8 cellular contexts compared by ENCODE assay signal in genomic region chr14:99737451-99737951, GRCh38. TPM values are rescaled to one million over a fixed set of nuclear protein-coding genes. Genes with fewer than 3 reads are reported as not detected.
DNase-seq lines count a peak whose midpoint lies in the region; ATAC-seq and TF ChIP-seq lines count a peak whose summit lies in the region.

No MANE protein-coding gene starts in this region.

- H3K4me1 ChIP-seq in IMR-90 (ENCODE audit: control insufficient read depth, insufficient read depth, low read length) = peaks cover 9% of the 10 kb centered on the region
- peaks cover 79% of the 10 kb centered on the region for H3K4me1 ChIP-seq in stomach smooth muscle (ENCODE audit: control insufficient read depth, insufficient read depth, low read length)

- ATAC-seq in IMR-90 (ENCODE audit: low read depth) (peak; percentile 96), GM19395 (IDR thresholded peaks at IDR 0.05; ENCODE audit: unreplicated experiment) (no peak), GM19452 (IDR thresholded peaks at IDR 0.05; ENCODE audit: unreplicated experiment) (no peak), GM21619 (IDR thresholded peaks at IDR 0.05; ENCODE audit: unreplicated experiment) (no peak)

- peak overlapping the region; percentile 40 for H3K9ac ChIP-seq in IMR-90 (ENCODE audit: low read depth, low read length)
- peak overlapping the region; percentile 51 to 72 for H3K9ac ChIP-seq in stomach smooth muscle (ENCODE audit: low read length in 2 of 2)

- no peak overlapping the region; the same call in 1 of the 2 replicates for H3K18ac ChIP-seq in IMR-90 (ENCODE audit: low read depth, low read length)

- H2AFZ ChIP-seq in IMR-90 (replicated peaks; ENCODE audit: low read length, poor library complexity) = peak overlapping the region; percentile 89

- peak overlapping the region; percentile 50 for H4K5ac ChIP-seq in IMR-90 (ENCODE audit: low read depth, low read length)

- CTCF ChIA-PET in IMR-90 (lab: Yijun Ruan, JAX) = no interaction called here

- no peak overlapping the region for H3K56ac ChIP-seq in IMR-90 (ENCODE audit: extremely low read depth, insufficient read depth, low read length)

- BruUV-seq in IMR-90 (replicated peaks; lab: Mats Ljungman, UMichigan) = no TSS peak

- no peak for TF ChIP-seq RAD21 in IMR-90 (IDR thresholded peaks at IDR 0.05; ENCODE audit: low read length)

- DNase-seq in IMR-90 = no peak
- no peak for DNase-seq in brain microvascular endothelial cell
- peak; percentile 71 for DNase-seq in kidney tubule cell (ENCODE audit: low spot score)
- DNase-seq in DMS114 treated with DMSO at 0.1 percent for 48 hours (lab: John Stamatoyannopoulos, UW; ENCODE audit: unreplicated experiment) = no peak

- H3K23ac ChIP-seq in IMR-90 (ENCODE audit: low read depth, low read length) = 0 out of 2 replicates have a peak overlapping the region, but pooled peaks have one; percentile 68

- peak overlapping the region; percentile 64 for H4K91ac ChIP-seq in IMR-90 (ENCODE audit: insufficient read depth, low read depth, low read length)

- H2AK9ac ChIP-seq in IMR-90 (replicated peaks; ENCODE audit: low read depth, low read length, poor library complexity) = peak overlapping the region; percentile 57

- 17% methylated on average over 15 of the region's 26 CpGs; no CpG with 5 or more reads in 1 of the 2 experiments for WGBS in IMR-90 (ENCODE audit: extremely low coverage in 2 of 2, insufficient read length in 1 of 2), 2 experiments

- peak overlapping the region; percentile 16; the same call in 1 of the 3 replicates for H2BK15ac ChIP-seq in IMR-90 (ENCODE audit: low read depth, low read length)

- peak overlapping the region; percentile 30 for H3K14ac ChIP-seq in IMR-90 (replicated peaks; ENCODE audit: low read depth, low read length)

- peak overlapping the region; percentile 85 for H3K4ac ChIP-seq in IMR-90 (ENCODE audit: low read depth, low read length)

- no peak overlapping the region; the same call in 1 of the 2 replicates for H3K27ac ChIP-seq in IMR-90 (ENCODE audit: insufficient read depth, low read length)
- no peak overlapping the region for H3K27ac ChIP-seq in brain microvascular endothelial cell
- H3K27ac ChIP-seq in stomach smooth muscle (ENCODE audit: low read length) = peak overlapping the region; percentile 80

- H2AK5ac ChIP-seq in IMR-90 (ENCODE audit: low read depth, low read length) = peak overlapping the region; percentile 74; the same call in 1 of the 2 replicates

- dilution Hi-C loops in IMR-90 (cut with HindIII; ENCODE audit: low sequenced_read_pairs, unreplicated experiment) = no loop called here

- peak overlapping the region; percentile 14 for H2BK120ac ChIP-seq in IMR-90 (ENCODE audit: low read depth, low read length)

- peak overlapping the region; percentile 17 to 68; a peak in 3 of 4 replicates for H4K8ac ChIP-seq in IMR-90 (ENCODE audit: low read depth in 2 of 2, low read length in 2 of 2)

- no peaks in the 10 kb centered on the region for H3K79me1 ChIP-seq in IMR-90 (ENCODE audit: low read depth in 1 of 2, low read length in 2 of 2)

- intact Hi-C loops in IMR-90 (cut with micrococcal nuclease) = no loop called here

- TF ChIP-seq CTCF in IMR-90 (conservative IDR thresholded peaks at IDR 0.05; ENCODE audit: low read depth, low read length) (no peak), brain microvascular endothelial cell (IDR thresholded peaks at IDR 0.05; ENCODE audit: low read depth, low read length, missing control alignments) (no peak)

- H3K4me2 ChIP-seq in IMR-90 (ENCODE audit: low read depth, low read length) = peak overlapping the region; percentile 84

- H4K20me1 ChIP-seq in IMR-90 (ENCODE audit: insufficient read depth, low read length) = no peaks in the 10 kb centered on the region

- POLR2A ChIA-PET in IMR-90 (lab: Charles Lee; ENCODE audit: unreplicated experiment) = no interaction called here

- H3K9me3 ChIP-seq in IMR-90 (ENCODE audit: control insufficient read depth, insufficient read depth, low read length) (no peaks in the 10 kb centered on the region), stomach smooth muscle (ENCODE audit: control insufficient read depth in 2 of 2, low read length in 2 of 2) (no peaks in the 10 kb centered on the region)

- no peak for TF ChIP-seq POLR2A in IMR-90 (IDR thresholded peaks at IDR 0.05; ENCODE audit: low read depth, low read length)

- H2BK20ac ChIP-seq in IMR-90 (ENCODE audit: low read depth, low read length) = 0 out of 2 replicates have a peak overlapping the region, but pooled peaks have one; percentile 59

- in situ Hi-C loops in IMR-90 (cut with MboI; ENCODE audit: low sequenced_read_pairs) (no loop called here), brain microvascular endothelial cell (cut with HindIII; ENCODE audit: low pct_ligation_motif_present, low sequenced_read_pairs) (no loop called here)

- H3K9me1 ChIP-seq in IMR-90 (ENCODE audit: insufficient read depth, low read length) = peaks cover 10% of the 10 kb centered on the region

- H3K27me3 ChIP-seq in IMR-90 (ENCODE audit: control insufficient read depth, insufficient read depth, low read length) = no peaks in the 10 kb centered on the region
- no peaks in the 10 kb centered on the region for H3K27me3 ChIP-seq in brain microvascular endothelial cell (replicated peaks)
- H3K27me3 ChIP-seq in stomach smooth muscle (ENCODE audit: control insufficient read depth in 1 of 2, insufficient read depth in 2 of 2, low read length in 2 of 2) = no peaks in the 10 kb centered on the region

- H2BK5ac ChIP-seq in IMR-90 (ENCODE audit: low read depth, low read length, poor library complexity, severe bottlenecking) = no peak overlapping the region

- H3K36me3 ChIP-seq in IMR-90 (ENCODE audit: control insufficient read depth, insufficient read depth, low read length) (no peaks in the 10 kb centered on the region), brain microvascular endothelial cell (replicated peaks) (no peaks in the 10 kb centered on the region), stomach smooth muscle (ENCODE audit: control insufficient read depth in 2 of 2, insufficient read depth in 2 of 2, low read length in 2 of 2) (peaks cover 0 to 3% of the 10 kb centered on the region in 2 donors)

- H3K4me3 ChIP-seq in IMR-90 (ENCODE audit: insufficient read depth, low read depth, low read length) (peak overlapping the region; percentile 43), brain microvascular endothelial cell (ENCODE audit: low read depth, low read length) (peak overlapping the region; percentile 32), stomach smooth muscle (ENCODE audit: low read length in 2 of 2) (peak overlapping the region; percentile 83 to 85)

TF ChIP-seq in IMR-90, 13 proteins besides CTCF, POLR2A, EP300 and RAD21:
- TF ChIP-seq BHLHE40 (IDR thresholded peaks at IDR 0.05; ENCODE audit: low read depth, low read length) = peak; percentile 42; the same call in 1 of the 2 replicates
- no peak; the same call in 1 of the 2 replicates for TF ChIP-seq MAZ (IDR thresholded peaks at IDR 0.05; ENCODE audit: borderline replicate concordance, low read depth, low read length)

RNA-seq across cellular contexts. Expression of gene CYP46A1, which starts 53.4 kb away (rescaled TPM):
- under 0.01 and 0.18 TPM in 2 replicates for total RNA-seq in IMR-90 (2012; rRNA removed)
- 0.24 and 0.31 TPM in 2 replicates for polyA plus RNA-seq in IMR-90 (2012; rRNA removed)
- polyA plus RNA-seq in IMR-90 (2012; cell fraction: cytosol; rRNA removed) = 0.09 and 0.31 TPM in 2 replicates
- polyA plus RNA-seq in IMR-90 (2012; cell fraction: nucleus; rRNA removed; ENCODE audit: low replicate concordance) = 1.0 and 1.2 TPM in 2 replicates

RNA-seq across cellular contexts. Expression of gene EML1, which starts 55.7 kb away (rescaled TPM):
- 34.4 and 42.3 TPM in 2 replicates for total RNA-seq in IMR-90 (2012; rRNA removed)
- 11.6 and 14.0 TPM in 2 replicates for polyA plus RNA-seq in IMR-90 (2012; rRNA removed)
- 10.6 and 11.1 TPM in 2 replicates for polyA plus RNA-seq in IMR-90 (2012; cell fraction: cytosol; rRNA removed)
- 9.4 and 14.7 TPM in 2 replicates for polyA plus RNA-seq in IMR-90 (2012; cell fraction: nucleus; rRNA removed; ENCODE audit: low replicate concordance)

Comparison
In these comparisons a context has a peak if more than half of its experiments do, and no peak if none do; other contexts are left out.
1. H3K4me3 ChIP-seq: peak in every context shown above with its lines; median percentile 84 in stomach smooth muscle; 43 in IMR-90; 32 in brain microvascular endothelial cell.